Comparison of ENCODE assay signal across 8 cellular contexts in the genomic region with DNA sequence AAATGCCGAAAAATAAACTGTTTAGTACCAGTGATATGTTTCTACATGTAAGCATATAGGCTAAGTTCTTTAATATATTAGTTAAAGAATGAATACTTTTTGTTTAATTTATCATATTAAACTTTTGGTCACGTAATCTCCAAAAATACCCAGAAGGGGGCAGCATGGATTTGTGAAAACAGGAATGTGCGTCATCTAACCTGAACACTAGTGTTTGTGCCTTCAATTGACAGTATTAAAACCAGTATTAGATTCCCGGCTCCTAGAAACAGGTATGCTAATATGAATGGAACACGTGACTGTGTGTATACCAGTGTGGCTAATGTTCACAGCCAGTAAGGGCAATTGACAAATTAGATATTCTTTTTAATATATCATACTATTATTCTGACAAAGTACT. TPM values are rescaled to one million over a fixed set of nuclear protein-coding genes. Genes with fewer than 3 reads are reported as not detected.
DNase-seq lines count a peak whose midpoint lies in the region; ATAC-seq and TF ChIP-seq lines count a peak whose summit lies in the region.

No MANE protein-coding gene starts in this region.

- TF ChIP-seq CTCF in CD8-positive, alpha-beta T cell (IDR thresholded peaks at IDR 0.05): peak; percentile 61
- TF ChIP-seq CTCF in GM13977 (IDR thresholded peaks at IDR 0.05; ENCODE audit: extremely low read depth, insufficient read depth, missing control alignments): peak; percentile 38
- TF ChIP-seq CTCF in left lung (IDR thresholded peaks at IDR 0.05): peak in 1 of 2 donors; percentile 35

- no peaks in the 10 kb centered on the region for H3K27me3 Mint-ChIP-seq in CD8-positive, alpha-beta T cell (ENCODE audit: low read depth)

- ATAC-seq in CD8-positive, alpha-beta T cell: no peak
- ATAC-seq in left lung (peak; percentile 47), GM19328 (IDR thresholded peaks at IDR 0.05; ENCODE audit: unreplicated experiment) (no peak), GM21423 (IDR thresholded peaks at IDR 0.05; ENCODE audit: unreplicated experiment) (no peak), HG02981 (IDR thresholded peaks at IDR 0.05; ENCODE audit: unreplicated experiment) (no peak)

- no peak overlapping the region for H3K4me3 ChIP-seq in CD8-positive, alpha-beta T cell (ENCODE audit: low read depth, low read length)
- H3K4me3 ChIP-seq in left lung: no peak overlapping the region

- peaks cover 14% of the 10 kb centered on the region for H3K36me3 Mint-ChIP-seq in CD8-positive, alpha-beta T cell

- no peaks in the 10 kb centered on the region for H3K9me3 ChIP-seq in CD8-positive, alpha-beta T cell (ENCODE audit: low read length)
- no peaks in the 10 kb centered on the region for H3K9me3 ChIP-seq in left lung

- intact Hi-C loops in CD8-positive, alpha-beta T cell (cut with DNase I, micrococcal nuclease): loop anchor here (2.0 to 5.0 kb wide), 2 partner anchors 859 to 860 kb away; no protein-coding TSS in a partner anchor
- intact Hi-C loops in left lung (cut with DNase I): no loop called here

- H3K27ac ChIP-seq in CD8-positive, alpha-beta T cell (ENCODE audit: low read depth, low read length): no peak overlapping the region
- no peak overlapping the region for H3K27ac ChIP-seq in left lung

- H3K27ac Mint-ChIP-seq in CD8-positive, alpha-beta T cell: no peak overlapping the region

- peak in 3 of 7 experiments; percentile 1 to 28 (median 15) for DNase-seq in CD8-positive, alpha-beta T cell
- DNase-seq in GM13977 (ENCODE audit: low spot score) (peak; percentile 40), NCI-H345 (lab: John Stamatoyannopoulos, UW) (peak; percentile 35), astrocyte of the hippocampus (ENCODE audit: low read depth, low spot score) (peak; percentile 51), left lung (no peak)

- no peaks in the 10 kb centered on the region for H3K36me3 ChIP-seq in CD8-positive, alpha-beta T cell (ENCODE audit: insufficient read depth, low read length)
- peaks cover 0 to 2% of the 10 kb centered on the region in 2 donors for H3K36me3 ChIP-seq in left lung

- CTCF ChIA-PET in CD8-positive, alpha-beta T cell (lab: Charles Lee): interaction anchor here (0.6 to 1.8 kb wide), 7 partner anchors 10 to 234 kb away, joined by 3 to 4 read pairs (median 3); partner anchors contain the start of gene WDR7

- H3K27me3 ChIP-seq in CD8-positive, alpha-beta T cell (ENCODE audit: insufficient read depth, low read length): no peaks in the 10 kb centered on the region
- no peaks in the 10 kb centered on the region for H3K27me3 ChIP-seq in left lung

- POLR2A ChIA-PET in CD8-positive, alpha-beta T cell (lab: Charles Lee): no interaction called here

- peaks cover 2% of the 10 kb centered on the region for H3K4me1 Mint-ChIP-seq in CD8-positive, alpha-beta T cell (ENCODE audit: low read depth)

- in situ Hi-C loops in GM13977 (cut with MboI; ENCODE audit: low pct_unique_long_range_greater_than_20kb, low sequenced_read_pairs, unreplicated experiment): no loop called here

- H3K4me1 ChIP-seq in CD8-positive, alpha-beta T cell (ENCODE audit: insufficient read depth, low read length): no peaks in the 10 kb centered on the region
- no peaks in the 10 kb centered on the region for H3K4me1 ChIP-seq in left lung

- no peaks in the 10 kb centered on the region for H3K9me3 Mint-ChIP-seq in CD8-positive, alpha-beta T cell

- H3K4me3 Mint-ChIP-seq in CD8-positive, alpha-beta T cell: no peak overlapping the region

RNA-seq across cellular contexts. Expression of gene WDR7, which starts 51.8 kb away (rescaled TPM):
- total RNA-seq in CD8-positive, alpha-beta T cell: 10 to 100 TPM; 21.0 to 22.1 TPM
- 10 to 100 TPM; 25.0 to 37.7 TPM for total RNA-seq in left lung

Comparison
In these comparisons a context has a peak if more than half of its experiments do, and no peak if none do; other contexts are left out.
1. DNase-seq: peak in GM13977 (single experiment), NCI-H345 (single experiment) and astrocyte of the hippocampus (single experiment); none in left lung (0 of 2).
2. intact Hi-C loops: an anchor here in CD8-positive, alpha-beta T cell (2.0 to 5.0 kb wide); none called in left lung.